Comparison of ENCODE assay signal across 9 cellular contexts in genomic region chr11:18588297-18589252, GRCh38. TPM values are rescaled to one million over a fixed set of nuclear protein-coding genes. Genes with fewer than 3 reads are reported as not detected.
DNase-seq lines count a peak whose midpoint lies in the region; ATAC-seq and TF ChIP-seq lines count a peak whose summit lies in the region.
"Had no signal": no experiment of that assay in that cellular context is flagged by ENCODE, and none has a peak within 500 bp of the region (broad histone marks: within the 10 kb centered on the region; RNA-seq: fewer than 3 reads in every experiment).

Gene UEVLD (minus strand): TSS chr11:18588734. CDS start chr11:18588654, 80 bp downstream.

- peak in 9 of 10 experiments; percentile 5 to 47 (median 28) for DNase-seq in CD4-positive, alpha-beta T cell
- peak; percentile 82 to 85 for DNase-seq in activated T-cell treated with anti-CD3 and anti-CD28 coated beads, Interleukin-2, amount 50 U/mL, for 48 hours
- no peak for DNase-seq in esophagus squamous epithelium (lab: John Stamatoyannopoulos, UW)
- DNase-seq in stimulated activated CD8-positive, alpha-beta memory T cell treated with anti-CD3 and anti-CD28 coated beads, Interleukin-4, amount 100 ng/mL, for 48 hours = peak; percentile 86

- peak within 1 kb of the TSS; percentile 90 for H3K4me2 ChIP-seq in OCI-LY3 (ENCODE audit: low read length)

- H3K4me1 ChIP-seq in OCI-LY3 (ENCODE audit: low read length) (peaks cover 13% of the 10 kb centered on the region), esophagus squamous epithelium (peaks cover 9 to 50% (median 28%) of the 10 kb centered on the region in 3 donors), muscle layer of colon (ENCODE audit: insufficient read depth, low read length) (peaks cover 29% of the 10 kb centered on the region)

- no peak within 1 kb of the TSS for H3K27ac Mint-ChIP-seq in CD4-positive, alpha-beta T cell

- H3K27me3 ChIP-seq in CD4-positive, alpha-beta T cell (ENCODE audit: control insufficient read depth, insufficient read depth, low read length) = no peaks in the 10 kb centered on the region
- H3K27me3 ChIP-seq in OCI-LY3 (ENCODE audit: low read depth, low read length) (no peaks in the 10 kb centered on the region), esophagus squamous epithelium (no peaks in the 10 kb centered on the region), muscle layer of colon (ENCODE audit: control insufficient read depth in 1 of 2, insufficient read depth in 2 of 2, low read length in 2 of 2) (no peaks in the 10 kb centered on the region)

- 1 to 4% methylated on average over 19 to 22 of the region's 50 CpGs for WGBS in esophagus squamous epithelium, 2 donors

- intact Hi-C loops in CD4-positive, alpha-beta T cell (cut with DNase I, micrococcal nuclease) = loop anchor here (5.0 to 10.0 kb wide), 4 partner anchors 39 to 134 kb away; partner anchors contain the start of genes SPTY2D1 (in 1 of the 2) and TSG101 (in 1 of the 2)
- intact Hi-C loops in esophagus squamous epithelium (cut with DNase I) = no loop called here

- H3K36me3 Mint-ChIP-seq in CD4-positive, alpha-beta T cell (ENCODE audit: low read depth) = no peaks in the 10 kb centered on the region

- H3K36me3 ChIP-seq in OCI-LY3 (replicated peaks; ENCODE audit: low read depth, low read length) (no peaks in the 10 kb centered on the region), esophagus squamous epithelium (no peaks in the 10 kb centered on the region), muscle layer of colon (ENCODE audit: insufficient read depth, low read length) (no peaks in the 10 kb centered on the region)

- peak in 3 of 4 donors; percentile 29 to 78 (median 61) for TF ChIP-seq POLR2A in esophagus squamous epithelium (IDR thresholded peaks at IDR 0.05)

- CTCF ChIA-PET in CD4-positive, alpha-beta T cell (lab: Charles Lee) = interaction anchor here (0.6 to 1.7 kb wide), 3 partner anchors 41 to 68 kb away, joined by 3 to 7 read pairs (median 3); no protein-coding TSS in a partner anchor

- H3K79me2 ChIP-seq in OCI-LY3 (ENCODE audit: low read length) = peaks cover 21% of the 10 kb centered on the region

- H4K20me1 ChIP-seq in OCI-LY3 (ENCODE audit: insufficient read depth, low read length) = no peaks in the 10 kb centered on the region

- H3K4me3 ChIP-seq in OCI-LY3 (ENCODE audit: low read length) (peak within 1 kb of the TSS; percentile 87), esophagus squamous epithelium (peak within 1 kb of the TSS; percentile 71 to 93 (median 90)), muscle layer of colon (ENCODE audit: low read depth in 1 of 2, low read length in 2 of 2) (peak within 1 kb of the TSS; percentile 84 to 86)

- H3K27ac ChIP-seq in CD4-positive, alpha-beta T cell (ENCODE audit: low read depth, low read length) = peak within 1 kb of the TSS; percentile 66
- H3K27ac ChIP-seq in OCI-LY3 (ENCODE audit: low read length) = peak within 1 kb of the TSS; percentile 35; the same call in 1 of the 2 replicates
- H3K27ac ChIP-seq in esophagus squamous epithelium = peak within 1 kb of the TSS; percentile 85 to 92 (median 91)
- H3K27ac ChIP-seq in muscle layer of colon (ENCODE audit: low read depth, low read length) = peak within 1 kb of the TSS; percentile 90

- no peak for TF ChIP-seq CTCF in CD4-positive, alpha-beta T cell (IDR thresholded peaks at IDR 0.05)
- no peak for TF ChIP-seq CTCF in OCI-LY3 (IDR thresholded peaks at IDR 0.05; ENCODE audit: low read depth, low read length)
- TF ChIP-seq CTCF in esophagus squamous epithelium (IDR thresholded peaks at IDR 0.05) = peak in 1 of 6 experiments; percentile 15

- no peaks in the 10 kb centered on the region for H3K9me3 ChIP-seq in CD4-positive, alpha-beta T cell (ENCODE audit: control insufficient read depth, low read length)
- H3K9me3 ChIP-seq in OCI-LY3 (ENCODE audit: insufficient read depth, low read length) (no peaks in the 10 kb centered on the region), esophagus squamous epithelium (no peaks in the 10 kb centered on the region), muscle layer of colon (ENCODE audit: low read length) (no peaks in the 10 kb centered on the region)

- H3K27me3 Mint-ChIP-seq in CD4-positive, alpha-beta T cell = no peaks in the 10 kb centered on the region

- no peaks in the 10 kb centered on the region for H3K9me3 Mint-ChIP-seq in CD4-positive, alpha-beta T cell
- H3K9me3 Mint-ChIP-seq: nephron had no signal

- no peak within 1 kb of the TSS for H3K4me3 Mint-ChIP-seq in CD4-positive, alpha-beta T cell
- H3K4me3 Mint-ChIP-seq: nephron had no signal

- no peaks in the 10 kb centered on the region for H3K4me1 Mint-ChIP-seq in CD4-positive, alpha-beta T cell (ENCODE audit: low read depth)

- peak within 1 kb of the TSS; percentile 99 for H2AFZ ChIP-seq in OCI-LY3 (ENCODE audit: low read depth, low read length)

- H3K9ac ChIP-seq in OCI-LY3 (ENCODE audit: low read length) (peak within 1 kb of the TSS; percentile 86), muscle layer of colon (ENCODE audit: low read length) (peak within 1 kb of the TSS; percentile 76)

- peak; percentile 45 for ATAC-seq in CD4-positive, alpha-beta T cell (ENCODE audit: poor library complexity)
- ATAC-seq in GM19372 (IDR thresholded peaks at IDR 0.05; ENCODE audit: low read depth, unreplicated experiment) (peak; percentile 60), HG03565 (IDR thresholded peaks at IDR 0.05; ENCODE audit: unreplicated experiment) (peak; percentile 48)

- POLR2A ChIA-PET in CD4-positive, alpha-beta T cell (lab: Charles Lee) = interaction anchor here (0.5 to 2.0 kb wide), 7 partner anchors 13 to 193 kb away, joined by 3 to 18 read pairs (median 3); partner anchors contain the start of genes SPTY2D1 and TSG101

RNA-seq across cellular contexts. Expression of gene UEVLD, which starts in this region (rescaled TPM):
- total RNA-seq in CD4-positive, alpha-beta T cell = 1 to 10 TPM; 1.5 to 2.9 TPM
- 10 to 100 TPM; 15.4 to 33.2 (median 21.1) TPM for total RNA-seq in esophagus squamous epithelium

Comparison
In these comparisons a context has a peak if more than half of its experiments do, and no peak if none do; other contexts are left out.
1. RNA of gene UEVLD (total RNA-seq): 15.4 to 33.2 TPM in esophagus squamous epithelium; 1.5 to 2.9 TPM in CD4-positive, alpha-beta T cell; every median in the first group is over 4 times any median in the second.
2. H3K27ac ChIP-seq: peak in every context shown above with its lines; median percentile 91 in esophagus squamous epithelium; 90 in muscle layer of colon; 66 in CD4-positive, alpha-beta T cell; 35 in OCI-LY3.
3. Peak in every context shown above with its lines, with median percentiles within 50 percentile points of each other: ATAC-seq and H3K4me3 ChIP-seq.